In genomic region chr13:23731709-23732108, GRCh38 we compare ENCODE assay signal across 27 cellular contexts.
"Had no signal": no experiment of that assay in that cellular context is flagged by ENCODE, and none has a peak within 500 bp of the region (broad histone marks: within the 10 kb centered on the region; RNA-seq: fewer than 3 reads in every experiment).

No MANE protein-coding gene starts in this region.

- H3K27ac ChIP-seq: lower lobe of right lung, ovary, right atrium auricular region, right lobe of liver, thoracic aorta, tibial artery, upper lobe of right lung had no signal

- H3K9me3 ChIP-seq: lower lobe of right lung, ovary, right atrium auricular region, right lobe of liver, suprapubic skin, thoracic aorta, tibial artery, upper lobe of right lung had no signal

- ATAC-seq: left cardiac atrium, left lobe of liver, left ventricle myocardium superior, lower lobe of right lung, natural killer cell, right lobe of liver, upper lobe of right lung had no signal

- H3K36me3 Mint-ChIP-seq: natural killer cell had no signal

- H3K9me3 Mint-ChIP-seq: naive B cell; natural killer cell; nephron progenitor cell; stimulated activated naive CD8-positive, alpha-beta T cell treated with anti-CD3 and anti-CD28 coated beads, Interleukin-15, Interleukin-2, amounts not matched to agents 100 ng/mL and 50 ng/mL, for 24 hours had no signal

- H3K36me3 ChIP-seq: lower lobe of right lung, ovary, right lobe of liver, suprapubic skin had no signal

- H3K4me1 Mint-ChIP-seq: natural killer cell had no signal

- H3K4me1 ChIP-seq: right atrium auricular region, right lobe of liver, upper lobe of right lung had no signal

- H3K4me3 Mint-ChIP-seq: naive B cell; natural killer cell; nephron progenitor cell; stimulated activated naive CD8-positive, alpha-beta T cell treated with anti-CD3 and anti-CD28 coated beads, Interleukin-15, Interleukin-2, amounts not matched to agents 100 ng/mL and 50 ng/mL, for 24 hours had no signal

- H3K27me3 ChIP-seq: ovary, right atrium auricular region, right lobe of liver, suprapubic skin, tibial artery, upper lobe of right lung had no signal

- H3K27ac Mint-ChIP-seq: natural killer cell; nephron progenitor cell; progenitor cell of endocrine pancreas; stimulated activated naive CD8-positive, alpha-beta T cell treated with anti-CD3 and anti-CD28 coated beads, Interleukin-15, Interleukin-2, amounts not matched to agents 100 ng/mL and 50 ng/mL, for 24 hours had no signal

- H3K27me3 Mint-ChIP-seq: naive B cell; progenitor cell of endocrine pancreas; stimulated activated naive CD8-positive, alpha-beta T cell treated with anti-CD3 and anti-CD28 coated beads, Interleukin-15, Interleukin-2, amounts not matched to agents 100 ng/mL and 50 ng/mL, for 24 hours had no signal

- H3K4me3 ChIP-seq: lower lobe of right lung, ovary, right atrium auricular region, right lobe of liver, skin epidermis, suprapubic skin, thoracic aorta, tibial artery, upper lobe of right lung had no signal

- DNase-seq: hippocampal formation; kidney glomerular epithelial cell; left cardiac atrium; left ventricle myocardium superior; lower lobe of right lung; mammary epithelial cell; mesenchymal stem cell; naive B cell; natural killer cell; nephron progenitor cell; ovary; right lobe of liver; stimulated activated CD4-positive, alpha-beta T cell treated with anti-CD3 and anti-CD28 coated beads, Interleukin-12 subunit alpha, Interleukin-12 subunit beta, amount 100 ng/mL, for 4 hours; stimulated activated CD4-positive, alpha-beta T cell treated with anti-CD3 and anti-CD28 coated beads, Interleukin-15, amount 100 ng/mL, for 24 hours; stimulated activated CD4-positive, alpha-beta T cell treated with anti-CD3 and anti-CD28 coated beads, Interleukin-2, amount 100 ng/mL, for 24 hours; stimulated activated CD4-positive, alpha-beta T cell treated with anti-CD3 and anti-CD28 coated beads, Interleukin-4, amount 100 ng/mL, for 1 hour; stimulated activated naive CD4-positive, alpha-beta T cell; tibial artery; trophoblast cell; upper lobe of right lung had no signal
